ENCODE assay signal across 18 cellular contexts in genomic region chr12:104656921-104657320, GRCh38.
DNase-seq lines count a peak whose midpoint lies in the region; ATAC-seq and TF ChIP-seq lines count a peak whose summit lies in the region.
"Had no signal": no experiment of that assay in that cellular context is flagged by ENCODE, and none has a peak within 500 bp of the region (broad histone marks: within the 10 kb centered on the region; RNA-seq: fewer than 3 reads in every experiment).

No MANE protein-coding gene starts in this region.

- H3K27me3 Mint-ChIP-seq in naive thymus-derived CD4-positive, alpha-beta T cell: no peaks in the 10 kb centered on the region
- H3K27me3 Mint-ChIP-seq in activated T-cell treated with anti-CD3 and anti-CD28 coated beads, Interleukin-2, amount 50 U/mL, for 24 hours: no peaks in the 10 kb centered on the region
- H3K27me3 Mint-ChIP-seq: activated CD4-positive, alpha-beta memory T cell treated with anti-CD3 and anti-CD28 coated beads, Interleukin-2, amount 10 ng/mL, durations not matched to agents 7 days and 5 days; activated naive CD8-positive, alpha-beta T cell treated with anti-CD3 and anti-CD28 coated beads, Interleukin-2, amount 50 U/mL, for 24 hours; stimulated activated memory B cell treated with anti-CD40 and anti-IgM and Interleukin-4, amounts not matched to agents 10 μg/mL and 1 μg/mL and 100 μg/mL, for 72 hours had no signal

- no peaks in the 10 kb centered on the region for H3K27me3 ChIP-seq in right cardiac atrium (ENCODE audit: control insufficient read depth, insufficient read depth)
- H3K27me3 ChIP-seq in right atrium auricular region: no peaks in the 10 kb centered on the region
- no peaks in the 10 kb centered on the region for H3K27me3 ChIP-seq in naive thymus-derived CD4-positive, alpha-beta T cell (ENCODE audit: control insufficient read depth in 2 of 2, insufficient read depth in 2 of 2, low read length in 2 of 2)
- no peaks in the 10 kb centered on the region for H3K27me3 ChIP-seq in brain microvascular endothelial cell (replicated peaks)
- H3K27me3 ChIP-seq: colonic mucosa, heart right ventricle, spleen had no signal

- intact Hi-C loops in right cardiac atrium (cut with DNase I): no loop called here
- intact Hi-C loops in naive thymus-derived CD4-positive, alpha-beta T cell (cut with micrococcal nuclease): no loop called here

- peaks cover 0 to 12% (median 0%) of the 10 kb centered on the region in 5 donors for H3K36me3 Mint-ChIP-seq in naive thymus-derived CD4-positive, alpha-beta T cell
- peaks cover 5% of the 10 kb centered on the region for H3K36me3 Mint-ChIP-seq in activated T-cell treated with anti-CD3 and anti-CD28 coated beads, Interleukin-2, amount 50 U/mL, for 24 hours (ENCODE audit: low read depth)

- POLR2A ChIA-PET in naive thymus-derived CD4-positive, alpha-beta T cell (lab: Charles Lee): interaction anchor here (0.6 kb wide), 1 partner anchor 358 kb away, joined by 3 read pairs; no protein-coding TSS in a partner anchor

- no peaks in the 10 kb centered on the region for H3K9me3 Mint-ChIP-seq in naive thymus-derived CD4-positive, alpha-beta T cell
- H3K9me3 Mint-ChIP-seq in activated T-cell treated with anti-CD3 and anti-CD28 coated beads, Interleukin-2, amount 50 U/mL, for 24 hours: no peaks in the 10 kb centered on the region
- H3K9me3 Mint-ChIP-seq: activated CD4-positive, alpha-beta memory T cell treated with anti-CD3 and anti-CD28 coated beads, Interleukin-2, amount 10 ng/mL, durations not matched to agents 7 days and 5 days; activated naive CD8-positive, alpha-beta T cell treated with anti-CD3 and anti-CD28 coated beads, Interleukin-2, amount 50 U/mL, for 24 hours; stimulated activated memory B cell treated with anti-CD40 and anti-IgM and Interleukin-4, amounts not matched to agents 10 μg/mL and 1 μg/mL and 100 μg/mL, for 72 hours had no signal

- WGBS in right cardiac atrium: 72% methylated on average over 5 of the region's 5 CpGs

- in situ Hi-C loops in astrocyte of the spinal cord (cut with HindIII; ENCODE audit: low sequenced_read_pairs): no loop called here
- in situ Hi-C loops in brain microvascular endothelial cell (cut with HindIII; ENCODE audit: low pct_ligation_motif_present, low sequenced_read_pairs): no loop called here

- H3K4me3 ChIP-seq in right cardiac atrium (ENCODE audit: low read length) (no peak overlapping the region), right atrium auricular region (no peak overlapping the region), astrocyte of the spinal cord (ENCODE audit: low read depth, low read length) (no peak overlapping the region), brain microvascular endothelial cell (ENCODE audit: low read depth, low read length) (no peak overlapping the region)
- H3K4me3 ChIP-seq in naive thymus-derived CD4-positive, alpha-beta T cell (ENCODE audit: low read length): no peak overlapping the region
- H3K4me3 ChIP-seq: colonic mucosa, HAP-1, heart right ventricle, SK-N-MC, spleen had no signal

- H3K9me3 ChIP-seq in right cardiac atrium (ENCODE audit: control insufficient read depth, low read length) (no peaks in the 10 kb centered on the region), right atrium auricular region (no peaks in the 10 kb centered on the region)
- no peaks in the 10 kb centered on the region for H3K9me3 ChIP-seq in naive thymus-derived CD4-positive, alpha-beta T cell (ENCODE audit: control insufficient read depth in 2 of 3, low read length in 3 of 3)
- H3K9me3 ChIP-seq: colonic mucosa, HAP-1, heart right ventricle, spleen had no signal

- H3K4me1 Mint-ChIP-seq in naive thymus-derived CD4-positive, alpha-beta T cell: peaks cover 0 to 47% (median 21%) of the 10 kb centered on the region in 7 donors
- H3K4me1 Mint-ChIP-seq in activated T-cell treated with anti-CD3 and anti-CD28 coated beads, Interleukin-2, amount 50 U/mL, for 24 hours (ENCODE audit: low read depth): peaks cover 33% of the 10 kb centered on the region

- CTCF ChIA-PET in naive thymus-derived CD4-positive, alpha-beta T cell (lab: Charles Lee): no interaction called here

- H3K4me1 ChIP-seq in right cardiac atrium (ENCODE audit: control insufficient read depth, insufficient read depth, low read length) (no peaks in the 10 kb centered on the region), right atrium auricular region (peaks cover 0 to 11% of the 10 kb centered on the region in 2 donors)
- H3K4me1 ChIP-seq in naive thymus-derived CD4-positive, alpha-beta T cell (ENCODE audit: control insufficient read depth in 2 of 2, insufficient read depth in 2 of 2, low read length in 2 of 2): peaks cover 0 to 10% of the 10 kb centered on the region in 2 donors
- H3K4me1 ChIP-seq: colonic mucosa, HAP-1 had no signal

- no peak overlapping the region for H3K4me3 Mint-ChIP-seq in naive thymus-derived CD4-positive, alpha-beta T cell
- no peak overlapping the region for H3K4me3 Mint-ChIP-seq in activated T-cell treated with anti-CD3 and anti-CD28 coated beads, Interleukin-2, amount 50 U/mL, for 24 hours
- H3K4me3 Mint-ChIP-seq: activated CD4-positive, alpha-beta memory T cell treated with anti-CD3 and anti-CD28 coated beads, Interleukin-2, amount 10 ng/mL, durations not matched to agents 7 days and 5 days; activated naive CD8-positive, alpha-beta T cell treated with anti-CD3 and anti-CD28 coated beads, Interleukin-2, amount 50 U/mL, for 24 hours; stimulated activated memory B cell treated with anti-CD40 and anti-IgM and Interleukin-4, amounts not matched to agents 10 μg/mL and 1 μg/mL and 100 μg/mL, for 72 hours had no signal

- H3K27ac ChIP-seq in right cardiac atrium (ENCODE audit: low read length): no peak overlapping the region
- no peak overlapping the region for H3K27ac ChIP-seq in right atrium auricular region
- H3K27ac ChIP-seq in naive thymus-derived CD4-positive, alpha-beta T cell (ENCODE audit: low read depth, low read length): no peak overlapping the region
- no peak overlapping the region for H3K27ac ChIP-seq in brain microvascular endothelial cell
- H3K27ac ChIP-seq: colonic mucosa, heart right ventricle, SK-N-MC, spleen had no signal

- peak; percentile 15 to 32 for ATAC-seq in right cardiac atrium
- peak; percentile 65 for ATAC-seq in left lobe of liver
- ATAC-seq in naive thymus-derived CD4-positive, alpha-beta T cell: no peak
- ATAC-seq: activated naive CD8-positive, alpha-beta T cell treated with anti-CD3 and anti-CD28 coated beads, Interleukin-2, amount 50 U/mL, for 24 hours; stimulated activated memory B cell treated with anti-CD40 and anti-IgM and Interleukin-4, amounts not matched to agents 10 μg/mL and 1 μg/mL and 100 μg/mL, for 72 hours had no signal

- no peak overlapping the region for H3K27ac Mint-ChIP-seq in naive thymus-derived CD4-positive, alpha-beta T cell
- H3K27ac Mint-ChIP-seq in activated T-cell treated with anti-CD3 and anti-CD28 coated beads, Interleukin-2, amount 50 U/mL, for 24 hours: no peak overlapping the region
- H3K27ac Mint-ChIP-seq: activated CD4-positive, alpha-beta memory T cell treated with anti-CD3 and anti-CD28 coated beads, Interleukin-2, amount 10 ng/mL, durations not matched to agents 7 days and 5 days; activated naive CD8-positive, alpha-beta T cell treated with anti-CD3 and anti-CD28 coated beads, Interleukin-2, amount 50 U/mL, for 24 hours had no signal

- H3K36me3 ChIP-seq in right atrium auricular region: no peaks in the 10 kb centered on the region
- H3K36me3 ChIP-seq in naive thymus-derived CD4-positive, alpha-beta T cell (ENCODE audit: control insufficient read depth in 2 of 3, insufficient read depth in 3 of 3, low read length in 3 of 3): no peaks in the 10 kb centered on the region
- no peaks in the 10 kb centered on the region for H3K36me3 ChIP-seq in brain microvascular endothelial cell (replicated peaks)
- H3K36me3 ChIP-seq: colonic mucosa, HAP-1, heart right ventricle had no signal

- peak in 2 of 3 donors; percentile 33 to 72 for DNase-seq in right cardiac atrium
- DNase-seq in right atrium auricular region (ENCODE audit: low spot score): no peak
- peak; percentile 39 for DNase-seq in astrocyte of the spinal cord (ENCODE audit: low read depth, low spot score)
- no peak for DNase-seq in left lobe of liver (ENCODE audit: low spot score)
- DNase-seq in naive thymus-derived CD4-positive, alpha-beta T cell: no peak
- no peak for DNase-seq in activated T-cell treated with anti-CD3 and anti-CD28 coated beads, Interleukin-2, amount 50 U/mL, for 24 hours
- no peak for DNase-seq in kidney glomerular epithelial cell (lab: John Stamatoyannopoulos, UW)
- DNase-seq in brain microvascular endothelial cell: no peak
- DNase-seq: activated CD4-positive, alpha-beta memory T cell treated with anti-CD3 and anti-CD28 coated beads, Interleukin-2, amount 10 ng/mL, durations not matched to agents 7 days and 5 days; activated naive CD8-positive, alpha-beta T cell treated with anti-CD3 and anti-CD28 coated beads, Interleukin-2, amount 50 U/mL, for 24 hours; colonic mucosa; heart right ventricle; occipital lobe; OCI-M1; spleen had no signal

- TF ChIP-seq CTCF in right atrium auricular region (IDR thresholded peaks at IDR 0.05) (no peak), astrocyte of the spinal cord (IDR thresholded peaks at IDR 0.05; ENCODE audit: low read depth, low read length) (no peak), brain microvascular endothelial cell (IDR thresholded peaks at IDR 0.05; ENCODE audit: low read depth, low read length, missing control alignments) (no peak)

Comparison
In these comparisons a context has a peak if more than half of its experiments do, and no peak if none do; other contexts are left out.
1. DNase-seq: peak in right cardiac atrium (2 of 3) and astrocyte of the spinal cord (single experiment); none in right atrium auricular region (single experiment), left lobe of liver (single experiment), naive thymus-derived CD4-positive, alpha-beta T cell (0 of 9), activated T-cell treated with anti-CD3 and anti-CD28 coated beads, Interleukin-2, amount 50 U/mL, for 24 hours (single experiment), kidney glomerular epithelial cell (single experiment) and brain microvascular endothelial cell (single experiment).